6 cellular contexts compared by ENCODE assay signal in the genomic region with DNA sequence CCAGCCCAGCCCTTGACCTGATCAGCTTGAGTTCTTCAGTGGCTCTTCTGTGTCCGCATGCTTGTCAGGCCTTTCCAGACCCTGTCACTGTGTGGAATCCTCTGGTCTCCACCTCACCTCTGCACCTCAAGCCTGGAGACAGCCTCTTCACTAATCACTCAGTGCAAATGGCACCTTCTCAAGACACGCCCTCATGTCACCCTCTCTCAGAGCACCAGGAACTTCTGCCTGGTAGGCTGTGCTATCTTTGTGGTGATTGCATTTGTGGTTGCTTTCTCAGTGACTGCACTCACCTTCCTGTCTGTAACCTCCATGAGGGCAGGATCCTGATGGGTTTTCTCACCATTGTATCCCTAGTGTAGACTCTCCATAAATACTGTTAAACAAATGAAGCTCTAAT.
"Had no signal": no experiment of that assay in that cellular context is flagged by ENCODE, and none has a peak within 500 bp of the region (broad histone marks: within the 10 kb centered on the region; RNA-seq: fewer than 3 reads in every experiment).

No MANE protein-coding gene starts in this region.

- ATAC-seq: GM23338, HepG2, K562 had no signal

- H2AFZ ChIP-seq: GM23338 had no signal

- H3K4me3 ChIP-seq: GM23338, K562 had no signal

- H3K4me3 Mint-ChIP-seq: GM23338, H9, IgD-negative memory B cell had no signal

- H3K4me2 ChIP-seq: GM23338 had no signal

- H3K27ac Mint-ChIP-seq: GM23338, IgD-negative memory B cell had no signal

- H3K36me3 Mint-ChIP-seq: IgD-negative memory B cell had no signal

- DNase-seq: H9, HCEC 1CT had no signal

- H3K4me1 Mint-ChIP-seq: GM23338, IgD-negative memory B cell had no signal

- H3K27me3 Mint-ChIP-seq: IgD-negative memory B cell had no signal
